ENCODE assay signal across 24 cellular contexts in genomic region chr4:38145033-38145673, GRCh38.
DNase-seq lines count a peak whose midpoint lies in the region; ATAC-seq and TF ChIP-seq lines count a peak whose summit lies in the region.
"Had no signal": no experiment of that assay in that cellular context is flagged by ENCODE, and none has a peak within 500 bp of the region (broad histone marks: within the 10 kb centered on the region; RNA-seq: fewer than 3 reads in every experiment).

No MANE protein-coding gene starts in this region.

- no peak overlapping the region for H2BK5ac ChIP-seq in mesenchymal stem cell (ENCODE audit: low read depth, low read length, poor library complexity, severe bottlenecking)

- no peak overlapping the region for H2AFZ ChIP-seq in mesenchymal stem cell (ENCODE audit: low read depth, low read length)
- H2AFZ ChIP-seq: GM23338 had no signal

- WGBS in mesenchymal stem cell: 59% methylated on average over 4 of the region's 4 CpGs

- in situ Hi-C loops in brain microvascular endothelial cell (cut with HindIII; ENCODE audit: low pct_ligation_motif_present, low sequenced_read_pairs): no loop called here

- POLR2A ChIA-PET in AG04450 (lab: Yijun Ruan, JAX): interaction anchor here (0.6 to 1.7 kb wide), 3 partner anchors 17 to 63 kb away, joined by 3 to 6 read pairs (median 4); no protein-coding TSS in a partner anchor

- H3K9me3 ChIP-seq in AG04450 (ENCODE audit: control insufficient read depth, insufficient read depth, low read length) (no peaks in the 10 kb centered on the region), mesenchymal stem cell (ENCODE audit: control insufficient read depth, low read length) (no peaks in the 10 kb centered on the region)
- H3K9me3 ChIP-seq: right atrium auricular region had no signal

- CTCF ChIA-PET in AG04450 (lab: Charles Lee): interaction anchor here (2.3 kb wide), 1 partner anchor 35 kb away, joined by 7 read pairs; no protein-coding TSS in a partner anchor

- H2BK15ac ChIP-seq in mesenchymal stem cell (ENCODE audit: low read depth, poor library complexity, severe bottlenecking): no peak overlapping the region

- H3K79me1 ChIP-seq in mesenchymal stem cell (replicated peaks; ENCODE audit: low read length, poor library complexity, severe bottlenecking): no peaks in the 10 kb centered on the region

- peak overlapping the region; percentile 15 to 80 for H3K18ac ChIP-seq in mesenchymal stem cell (ENCODE audit: low read depth in 1 of 2, low read length in 2 of 2)

- H3K4me1 ChIP-seq in mesenchymal stem cell (ENCODE audit: control insufficient read depth, insufficient read depth, low read depth, low read length): peaks cover 3% of the 10 kb centered on the region

- H3K4ac ChIP-seq in mesenchymal stem cell (ENCODE audit: low read depth in 1 of 2, low read length in 2 of 2): no peak overlapping the region

- no peak overlapping the region for H3K23ac ChIP-seq in mesenchymal stem cell (ENCODE audit: low read length in 2 of 2)

- H4K91ac ChIP-seq in mesenchymal stem cell (ENCODE audit: low read length): no peak overlapping the region

- H3K14ac ChIP-seq in mesenchymal stem cell (ENCODE audit: low read length in 2 of 2): no peak overlapping the region

- no peak overlapping the region for H4K8ac ChIP-seq in mesenchymal stem cell (ENCODE audit: low read length)

- H3K9ac ChIP-seq in mesenchymal stem cell (ENCODE audit: low read length): peak overlapping the region; percentile 37

- no peak for DNase-seq in AG04450 (ENCODE audit: low read depth, low spot score)
- DNase-seq in NCI-H187 (lab: John Stamatoyannopoulos, UW): peak; percentile 16 to 59
- DNase-seq in brain microvascular endothelial cell: no peak
- no peak for DNase-seq in mesenchymal stem cell
- DNase-seq in germinal center (ENCODE audit: low spot score): no peak
- no peak for DNase-seq in HuH-7.5 (ENCODE audit: low spot score)
- no peak for DNase-seq in GM19240 (ENCODE audit: insufficient read length, low spot score)
- DNase-seq: activated CD4-positive, CD25-positive, alpha-beta regulatory T cell; activated CD8-positive, alpha-beta T cell treated with anti-CD3 and anti-CD28 coated beads for 36 hours; activated naive CD4-positive, alpha-beta T cell treated with anti-CD3 and anti-CD28 coated beads, Interleukin-2, amount 10 ng/mL, durations not matched to agents 7 days and 5 days; activated T-cell treated with anti-CD3 and anti-CD28 coated beads, Interleukin-2, amount 50 U/mL, for 4 hours; CD4-positive, alpha-beta T cell; DMS153; endodermal cell; GF-D8; Kasumi-1; NCI-H1048; NCI-H2081; NCI-H524 treated with DMSO at 0.1 percent for 48 hours; occipital lobe; T-helper 9 cell had no signal

- no peak overlapping the region for H2AK5ac ChIP-seq in mesenchymal stem cell (ENCODE audit: low read length, severe bottlenecking)

- TF ChIP-seq CTCF in AG04450 (IDR thresholded peaks at IDR 0.05; ENCODE audit: low read depth, low read length): no peak
- TF ChIP-seq CTCF in brain microvascular endothelial cell (IDR thresholded peaks at IDR 0.05; ENCODE audit: low read depth, low read length, missing control alignments): no peak

- ATAC-seq in GM21367 (IDR thresholded peaks at IDR 0.05; ENCODE audit: unreplicated experiment): no peak
- ATAC-seq: activated CD8-positive, alpha-beta T cell treated with anti-CD3 and anti-CD28 coated beads for 36 hours; GM23338 had no signal

- H3K4me2 ChIP-seq in mesenchymal stem cell (ENCODE audit: low read length, poor library complexity, severe bottlenecking): no peak overlapping the region
- H3K4me2 ChIP-seq: GM23338 had no signal

- no peak overlapping the region for H2BK12ac ChIP-seq in mesenchymal stem cell (ENCODE audit: low read length in 2 of 2)

- no peak overlapping the region for H3K4me3 ChIP-seq in AG04450 (ENCODE audit: low read depth, low read length)
- no peak overlapping the region for H3K4me3 ChIP-seq in brain microvascular endothelial cell (ENCODE audit: low read depth, low read length)
- H3K4me3 ChIP-seq in mesenchymal stem cell (ENCODE audit: insufficient read depth in 1 of 2, low read depth in 1 of 2, low read length in 2 of 2): no peak overlapping the region
- H3K4me3 ChIP-seq: GM23338, right atrium auricular region had no signal

- no peak overlapping the region for H2BK120ac ChIP-seq in mesenchymal stem cell (ENCODE audit: low read depth, low read length)

- H3K27me3 ChIP-seq in AG04450 (ENCODE audit: control insufficient read depth, insufficient read depth, low read length) (no peaks in the 10 kb centered on the region), brain microvascular endothelial cell (replicated peaks) (no peaks in the 10 kb centered on the region), mesenchymal stem cell (ENCODE audit: control insufficient read depth in 1 of 2, insufficient read depth in 1 of 2, low read length in 2 of 2) (no peaks in the 10 kb centered on the region)
- H3K27me3 ChIP-seq: right atrium auricular region had no signal

- H3K36me3 ChIP-seq in brain microvascular endothelial cell (replicated peaks) (no peaks in the 10 kb centered on the region), mesenchymal stem cell (ENCODE audit: control insufficient read depth in 1 of 2, insufficient read depth in 2 of 2, low read depth in 1 of 2, low read length in 2 of 2) (peaks cover 0 to 2% of the 10 kb centered on the region in 2 experiments)

- peak overlapping the region; percentile 85 for H3K27ac ChIP-seq in AG04450 (ENCODE audit: low read depth, low read length)
- peak overlapping the region; percentile 92 for H3K27ac ChIP-seq in brain microvascular endothelial cell
- no peak overlapping the region for H3K27ac ChIP-seq in mesenchymal stem cell (ENCODE audit: low read length, poor library complexity, severe bottlenecking)
- H3K27ac ChIP-seq: right atrium auricular region had no signal

Comparison
In these comparisons a context has a peak if more than half of its experiments do, and no peak if none do; other contexts are left out.
1. DNase-seq: peak in NCI-H187 (2 of 2); none in AG04450 (single experiment), brain microvascular endothelial cell (single experiment), mesenchymal stem cell (single experiment), germinal center (single experiment), HuH-7.5 (single experiment) and GM19240 (single experiment).